Comparison of ENCODE assay signal across 8 cellular contexts in genomic region chr1:239386453-239387303, GRCh38. TPM values are rescaled to one million over a fixed set of nuclear protein-coding genes. Genes with fewer than 3 reads are reported as not detected.
DNase-seq lines count a peak whose midpoint lies in the region; ATAC-seq, FAIRE-seq and TF ChIP-seq lines count a peak whose summit lies in the region.

TSS of gene CHRM3 (plus strand) at chr1:239386568. CDS start at chr1:239907452, 520,884 bp downstream.

- H3K36me3 Mint-ChIP-seq in activated CD4-positive, alpha-beta memory T cell treated with anti-CD3 and anti-CD28 coated beads for 36 hours, result no peaks in the 10 kb centered on the region
- H3K36me3 Mint-ChIP-seq in glutamatergic neuron (ENCODE audit: unreplicated experiment), result no peaks in the 10 kb centered on the region

- CTCF ChIA-PET in activated CD4-positive, alpha-beta memory T cell treated with anti-CD3 and anti-CD28 coated beads for 36 hours (lab: Charles Lee), result no interaction called here

- TF ChIP-seq CTCF in glutamatergic neuron (IDR thresholded peaks at IDR 0.05; ENCODE audit: partially characterized antibody, unreplicated experiment), result no peak

- in situ Hi-C loops in G401 (cut with HindIII; ENCODE audit: low sequenced_read_pairs), result no loop called here

- intact Hi-C loops in activated CD4-positive, alpha-beta memory T cell treated with anti-CD3 and anti-CD28 coated beads for 36 hours (cut with micrococcal nuclease), result no loop called here

- no peaks in the 10 kb centered on the region for H3K9me3 Mint-ChIP-seq in activated CD4-positive, alpha-beta memory T cell treated with anti-CD3 and anti-CD28 coated beads for 36 hours
- peaks cover 9% of the 10 kb centered on the region for H3K9me3 Mint-ChIP-seq in glutamatergic neuron (ENCODE audit: unreplicated experiment)

- H3K27ac Mint-ChIP-seq in activated CD4-positive, alpha-beta memory T cell treated with anti-CD3 and anti-CD28 coated beads for 36 hours, result no peak within 1 kb of the TSS
- H3K27ac Mint-ChIP-seq in glutamatergic neuron (ENCODE audit: unreplicated experiment), result no peak within 1 kb of the TSS

- POLR2A ChIA-PET in activated CD4-positive, alpha-beta memory T cell treated with anti-CD3 and anti-CD28 coated beads for 36 hours (lab: Charles Lee), result no interaction called here

- peaks cover 53% of the 10 kb centered on the region for H3K27me3 Mint-ChIP-seq in activated CD4-positive, alpha-beta memory T cell treated with anti-CD3 and anti-CD28 coated beads for 36 hours
- H3K27me3 Mint-ChIP-seq in glutamatergic neuron (ENCODE audit: unreplicated experiment), result peaks cover 2% of the 10 kb centered on the region

- FAIRE-seq in HTR-8/SVneo (lab: Jason Lieb, UNC), result peak; percentile 75

- H3K4me1 Mint-ChIP-seq in activated CD4-positive, alpha-beta memory T cell treated with anti-CD3 and anti-CD28 coated beads for 36 hours (ENCODE audit: low read depth), result peaks cover 22% of the 10 kb centered on the region
- peaks cover 4% of the 10 kb centered on the region for H3K4me1 Mint-ChIP-seq in glutamatergic neuron (ENCODE audit: low read depth, unreplicated experiment)

- H3K4me3 Mint-ChIP-seq in activated CD4-positive, alpha-beta memory T cell treated with anti-CD3 and anti-CD28 coated beads for 36 hours, result peak within 1 kb of the TSS; percentile 68
- peak within 1 kb of the TSS; percentile 98 for H3K4me3 Mint-ChIP-seq in glutamatergic neuron (ENCODE audit: unreplicated experiment)

- no peak for ATAC-seq in GM21737 (IDR thresholded peaks at IDR 0.05; ENCODE audit: unreplicated experiment)

- peak; percentile 25 for DNase-seq in AG20443 (ENCODE audit: low spot score)
- peak; percentile 77 for DNase-seq in HTR-8/SVneo (ENCODE audit: insufficient read length, low spot score)
- DNase-seq in activated CD4-positive, alpha-beta memory T cell treated with anti-CD3 and anti-CD28 coated beads for 36 hours, result peak; percentile 30
- DNase-seq in glutamatergic neuron, result peak; percentile 72
- peak; percentile 75 for DNase-seq in occipital lobe (lab: John Stamatoyannopoulos, UW)
- DNase-seq in G401 (ENCODE audit: low spot score), result no peak
- no peak for DNase-seq in activated gamma-delta T cell treated with Interleukin-2 at 50 U/mL for 16 hours

RNA-seq across cellular contexts. Expression of gene CHRM3, which starts in this region (rescaled TPM):
- total RNA-seq in activated CD4-positive, alpha-beta memory T cell treated with anti-CD3 and anti-CD28 coated beads for 36 hours, result under 1 TPM in 1 of 2 experiments, not detected in 1; 0.26 TPM
- 1.3 TPM for total RNA-seq in glutamatergic neuron (ENCODE audit: unreplicated experiment)
- total RNA-seq in occipital lobe, result 38.8 TPM
- total RNA-seq in G401 (2014; rRNA removed; shearing (Covaris generic)), result not detected in 2 replicates

Comparison
In these comparisons a context has a peak if more than half of its experiments do, and no peak if none do; other contexts are left out.
1. RNA of gene CHRM3 (total RNA-seq): 38.8 TPM in occipital lobe (single experiment); 1.3 TPM in glutamatergic neuron (single experiment), 0.26 TPM in activated CD4-positive, alpha-beta memory T cell treated with anti-CD3 and anti-CD28 coated beads for 36 hours and not detected in G401; every median in the first group is over 10 times any median in the second.
2. Peak in DNase-seq in activated CD4-positive, alpha-beta memory T cell treated with anti-CD3 and anti-CD28 coated beads for 36 hours; RNA of the gene not detected or under 1 TPM.
3. DNase-seq: peak in AG20443 (single experiment), HTR-8/SVneo (single experiment), glutamatergic neuron (single experiment) and occipital lobe (single experiment); none in G401 (single experiment) and activated gamma-delta T cell treated with Interleukin-2 at 50 U/mL for 16 hours (single experiment).